ENCODE assay signal across 1 cellular context in the genomic region with DNA sequence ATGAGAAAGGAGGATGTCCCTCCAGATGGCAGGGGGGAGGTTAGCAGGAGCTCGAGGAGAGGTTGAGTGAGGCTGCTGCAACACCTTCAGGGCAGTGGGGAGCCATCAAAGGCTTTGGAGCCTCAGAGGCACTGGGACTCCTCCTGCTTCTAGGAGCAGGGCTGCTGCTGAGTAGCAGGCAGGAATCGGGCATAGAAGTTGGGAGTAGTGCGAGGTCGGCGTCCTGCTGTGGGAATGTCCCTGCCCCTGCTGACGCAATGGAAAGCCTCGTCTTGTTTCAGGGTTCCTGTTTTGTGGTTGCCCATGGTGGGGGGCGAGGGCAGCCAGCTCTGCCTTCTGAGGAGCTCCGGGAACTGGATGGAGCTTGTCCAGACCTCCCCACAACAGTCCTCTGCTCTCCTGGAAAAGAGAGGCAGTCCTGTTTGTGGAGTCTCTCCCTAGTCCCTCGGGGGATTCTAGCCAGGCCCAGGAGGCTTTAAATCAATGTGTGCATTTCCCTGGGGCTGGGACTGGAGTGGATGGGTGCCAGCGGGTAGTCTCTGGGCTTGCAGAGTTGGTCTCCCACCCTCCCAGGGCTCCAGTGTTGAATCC.
TF ChIP-seq lines count a peak whose summit lies in the region.

No MANE protein-coding gene starts in this region.

TF ChIP-seq in GM12878, 131 proteins besides CTCF, POLR2A, EP300 and RAD21 (continues in another document):
- TF ChIP-seq EED (IDR thresholded peaks at IDR 0.05; ENCODE audit: low read depth) (peak; percentile 94), CREM (IDR thresholded peaks at IDR 0.05; ENCODE audit: low read depth) (peak; percentile 90), ZNF217 (IDR thresholded peaks at IDR 0.05) (peak; percentile 64; the same call in 1 of the 2 replicates), MTA2 (IDR thresholded peaks at IDR 0.05; ENCODE audit: low read depth) (peak; percentile 77; the same call in 1 of the 2 replicates), ETV6 (conservative IDR thresholded peaks at IDR 0.05 in 1 of 2, IDR thresholded peaks at IDR 0.05 in 1 of 2; ENCODE audit: borderline replicate concordance in 1 of 2, low read depth in 1 of 2) (0 out of 4 replicates have a peak, but pooled peaks of 1 of the 2 experiments have one; percentile 17), SMAD1 (IDR thresholded peaks at IDR 0.05; ENCODE audit: low read depth, partially characterized antibody) (peak; percentile 49), NR2F1 (conservative IDR thresholded peaks at IDR 0.05) (peak; percentile 60), SPI1 (IDR thresholded peaks at IDR 0.05; ENCODE audit: borderline replicate concordance, insufficient read depth, low read depth, low read length) (peak; percentile 96), SMARCA5 (IDR thresholded peaks at IDR 0.05) (0 out of 2 replicates have a peak, but pooled peaks have one; percentile 11), SREBF2 (IDR thresholded peaks at IDR 0.05; ENCODE audit: low read length) (no peak), MEF2B (IDR thresholded peaks at IDR 0.05; ENCODE audit: partially characterized antibody, poor library complexity, severe bottlenecking) (no peak), DPF2 (IDR thresholded peaks at IDR 0.05) (peak; percentile 88), BCL11A (IDR thresholded peaks at IDR 0.05; ENCODE audit: low read depth, low read length) (peak; percentile 81), NR2C1 (IDR thresholded peaks at IDR 0.05) (no peak), CEBPB (IDR thresholded peaks at IDR 0.05; ENCODE audit: borderline replicate concordance in 1 of 2, low read depth in 2 of 2, low read length in 2 of 2) (0 out of 4 replicates have a peak, but pooled peaks of 1 of the 2 experiments have one; percentile 10), TBL1XR1 (IDR thresholded peaks at IDR 0.05; ENCODE audit: low read depth, low read length) (peak; percentile 77; the same call in 1 of the 2 replicates), POLR2AphosphoS5 (IDR thresholded peaks at IDR 0.05; ENCODE audit: low read length) (peak; percentile 82), BACH1 (IDR thresholded peaks at IDR 0.05; ENCODE audit: borderline replicate concordance) (peak; percentile 83), IKZF1 (conservative IDR thresholded peaks at IDR 0.05) (peak; percentile 98), POU2F2 (IDR thresholded peaks at IDR 0.05; ENCODE audit: borderline replicate concordance, low read depth, low read length) (peak; percentile 79), RELA (IDR thresholded peaks at IDR 0.05; ENCODE audit: borderline replicate concordance, partially characterized antibody) (peak; percentile 89), TCF12 (IDR thresholded peaks at IDR 0.05; ENCODE audit: low read depth, low read length) (peak; percentile 60), JUNB (IDR thresholded peaks at IDR 0.05) (peak; percentile 23; the same call in 1 of the 2 replicates), LARP7 (IDR thresholded peaks at IDR 0.05) (peak; percentile 30; the same call in 1 of the 2 replicates), RCOR1 (conservative IDR thresholded peaks at IDR 0.05; ENCODE audit: low read depth, low read length) (0 out of 2 replicates have a peak, but pooled peaks have one; percentile 61), BHLHE40 (IDR thresholded peaks at IDR 0.05; ENCODE audit: borderline replicate concordance in 1 of 2, low read depth in 2 of 2, low read length in 1 of 2) (peak; percentile 25 to 69; a peak in 1 of 4 replicates), GATAD2B (conservative IDR thresholded peaks at IDR 0.05; ENCODE audit: low read depth) (peak; percentile 78), IKZF2 (IDR thresholded peaks at IDR 0.05) (peak; percentile 94), SRF (IDR thresholded peaks at IDR 0.05; ENCODE audit: low read depth in 2 of 2, low read length in 2 of 2) (0 out of 4 replicates have a peak, but pooled peaks of 1 of the 2 experiments have one; percentile 31), TCF3 (IDR thresholded peaks at IDR 0.05; ENCODE audit: borderline replicate concordance, insufficient read depth, low read depth, low read length) (0 out of 2 replicates have a peak, but pooled peaks have one; percentile 62), CHD2 (IDR thresholded peaks at IDR 0.05; ENCODE audit: borderline replicate concordance, low read depth, low read length) (peak; percentile 78), RB1 (IDR thresholded peaks at IDR 0.05; ENCODE audit: borderline replicate concordance) (no peak), NBN (IDR thresholded peaks at IDR 0.05) (peak; percentile 68; the same call in 1 of the 2 replicates), ZBED1 (IDR thresholded peaks at IDR 0.05; ENCODE audit: borderline replicate concordance) (no peak)
- TF ChIP-seq, protein P1, sequence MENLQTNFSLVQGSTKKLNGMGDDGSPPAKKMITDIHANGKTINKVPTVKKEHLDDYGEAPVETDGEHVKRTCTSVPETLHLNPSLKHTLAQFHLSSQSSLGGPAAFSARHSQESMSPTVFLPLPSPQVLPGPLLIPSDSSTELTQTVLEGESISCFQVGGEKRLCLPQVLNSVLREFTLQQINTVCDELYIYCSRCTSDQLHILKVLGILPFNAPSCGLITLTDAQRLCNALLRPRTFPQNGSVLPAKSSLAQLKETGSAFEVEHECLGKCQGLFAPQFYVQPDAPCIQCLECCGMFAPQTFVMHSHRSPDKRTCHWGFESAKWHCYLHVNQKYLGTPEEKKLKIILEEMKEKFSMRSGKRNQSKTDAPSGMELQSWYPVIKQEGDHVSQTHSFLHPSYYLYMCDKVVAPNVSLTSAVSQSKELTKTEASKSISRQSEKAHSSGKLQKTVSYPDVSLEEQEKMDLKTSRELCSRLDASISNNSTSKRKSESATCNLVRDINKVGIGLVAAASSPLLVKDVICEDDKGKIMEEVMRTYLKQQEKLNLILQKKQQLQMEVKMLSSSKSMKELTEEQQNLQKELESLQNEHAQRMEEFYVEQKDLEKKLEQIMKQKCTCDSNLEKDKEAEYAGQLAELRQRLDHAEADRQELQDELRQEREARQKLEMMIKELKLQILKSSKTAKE (IDR thresholded peaks at IDR 0.05; ENCODE audit: low read depth, poor library complexity, severe bottlenecking) = peak; percentile 25
- TF ChIP-seq, protein P2, sequence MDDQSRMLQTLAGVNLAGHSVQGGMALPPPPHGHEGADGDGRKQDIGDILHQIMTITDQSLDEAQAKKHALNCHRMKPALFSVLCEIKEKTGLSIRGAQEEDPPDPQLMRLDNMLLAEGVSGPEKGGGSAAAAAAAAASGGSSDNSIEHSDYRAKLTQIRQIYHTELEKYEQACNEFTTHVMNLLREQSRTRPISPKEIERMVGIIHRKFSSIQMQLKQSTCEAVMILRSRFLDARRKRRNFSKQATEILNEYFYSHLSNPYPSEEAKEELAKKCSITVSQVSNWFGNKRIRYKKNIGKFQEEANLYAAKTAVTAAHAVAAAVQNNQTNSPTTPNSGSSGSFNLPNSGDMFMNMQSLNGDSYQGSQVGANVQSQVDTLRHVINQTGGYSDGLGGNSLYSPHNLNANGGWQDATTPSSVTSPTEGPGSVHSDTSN (IDR thresholded peaks at IDR 0.05; ENCODE audit: insufficient replicate concordance, low read depth, low read length) = no peak
- TF ChIP-seq, protein P3, sequence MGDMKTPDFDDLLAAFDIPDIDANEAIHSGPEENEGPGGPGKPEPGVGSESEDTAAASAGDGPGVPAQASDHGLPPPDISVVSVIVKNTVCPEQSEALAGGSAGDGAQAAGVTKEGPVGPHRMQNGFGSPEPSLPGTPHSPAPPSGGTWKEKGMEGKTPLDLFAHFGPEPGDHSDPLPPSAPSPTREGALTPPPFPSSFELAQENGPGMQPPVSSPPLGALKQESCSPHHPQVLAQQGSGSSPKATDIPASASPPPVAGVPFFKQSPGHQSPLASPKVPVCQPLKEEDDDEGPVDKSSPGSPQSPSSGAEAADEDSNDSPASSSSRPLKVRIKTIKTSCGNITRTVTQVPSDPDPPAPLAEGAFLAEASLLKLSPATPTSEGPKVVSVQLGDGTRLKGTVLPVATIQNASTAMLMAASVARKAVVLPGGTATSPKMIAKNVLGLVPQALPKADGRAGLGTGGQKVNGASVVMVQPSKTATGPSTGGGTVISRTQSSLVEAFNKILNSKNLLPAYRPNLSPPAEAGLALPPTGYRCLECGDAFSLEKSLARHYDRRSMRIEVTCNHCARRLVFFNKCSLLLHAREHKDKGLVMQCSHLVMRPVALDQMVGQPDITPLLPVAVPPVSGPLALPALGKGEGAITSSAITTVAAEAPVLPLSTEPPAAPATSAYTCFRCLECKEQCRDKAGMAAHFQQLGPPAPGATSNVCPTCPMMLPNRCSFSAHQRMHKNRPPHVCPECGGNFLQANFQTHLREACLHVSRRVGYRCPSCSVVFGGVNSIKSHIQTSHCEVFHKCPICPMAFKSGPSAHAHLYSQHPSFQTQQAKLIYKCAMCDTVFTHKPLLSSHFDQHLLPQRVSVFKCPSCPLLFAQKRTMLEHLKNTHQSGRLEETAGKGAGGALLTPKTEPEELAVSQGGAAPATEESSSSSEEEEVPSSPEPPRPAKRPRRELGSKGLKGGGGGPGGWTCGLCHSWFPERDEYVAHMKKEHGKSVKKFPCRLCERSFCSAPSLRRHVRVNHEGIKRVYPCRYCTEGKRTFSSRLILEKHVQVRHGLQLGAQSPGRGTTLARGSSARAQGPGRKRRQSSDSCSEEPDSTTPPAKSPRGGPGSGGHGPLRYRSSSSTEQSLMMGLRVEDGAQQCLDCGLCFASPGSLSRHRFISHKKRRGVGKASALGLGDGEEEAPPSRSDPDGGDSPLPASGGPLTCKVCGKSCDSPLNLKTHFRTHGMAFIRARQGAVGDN (IDR thresholded peaks at IDR 0.05) = peak; percentile 51; the same call in 1 of the 2 replicates
- TF ChIP-seq, protein P4, sequence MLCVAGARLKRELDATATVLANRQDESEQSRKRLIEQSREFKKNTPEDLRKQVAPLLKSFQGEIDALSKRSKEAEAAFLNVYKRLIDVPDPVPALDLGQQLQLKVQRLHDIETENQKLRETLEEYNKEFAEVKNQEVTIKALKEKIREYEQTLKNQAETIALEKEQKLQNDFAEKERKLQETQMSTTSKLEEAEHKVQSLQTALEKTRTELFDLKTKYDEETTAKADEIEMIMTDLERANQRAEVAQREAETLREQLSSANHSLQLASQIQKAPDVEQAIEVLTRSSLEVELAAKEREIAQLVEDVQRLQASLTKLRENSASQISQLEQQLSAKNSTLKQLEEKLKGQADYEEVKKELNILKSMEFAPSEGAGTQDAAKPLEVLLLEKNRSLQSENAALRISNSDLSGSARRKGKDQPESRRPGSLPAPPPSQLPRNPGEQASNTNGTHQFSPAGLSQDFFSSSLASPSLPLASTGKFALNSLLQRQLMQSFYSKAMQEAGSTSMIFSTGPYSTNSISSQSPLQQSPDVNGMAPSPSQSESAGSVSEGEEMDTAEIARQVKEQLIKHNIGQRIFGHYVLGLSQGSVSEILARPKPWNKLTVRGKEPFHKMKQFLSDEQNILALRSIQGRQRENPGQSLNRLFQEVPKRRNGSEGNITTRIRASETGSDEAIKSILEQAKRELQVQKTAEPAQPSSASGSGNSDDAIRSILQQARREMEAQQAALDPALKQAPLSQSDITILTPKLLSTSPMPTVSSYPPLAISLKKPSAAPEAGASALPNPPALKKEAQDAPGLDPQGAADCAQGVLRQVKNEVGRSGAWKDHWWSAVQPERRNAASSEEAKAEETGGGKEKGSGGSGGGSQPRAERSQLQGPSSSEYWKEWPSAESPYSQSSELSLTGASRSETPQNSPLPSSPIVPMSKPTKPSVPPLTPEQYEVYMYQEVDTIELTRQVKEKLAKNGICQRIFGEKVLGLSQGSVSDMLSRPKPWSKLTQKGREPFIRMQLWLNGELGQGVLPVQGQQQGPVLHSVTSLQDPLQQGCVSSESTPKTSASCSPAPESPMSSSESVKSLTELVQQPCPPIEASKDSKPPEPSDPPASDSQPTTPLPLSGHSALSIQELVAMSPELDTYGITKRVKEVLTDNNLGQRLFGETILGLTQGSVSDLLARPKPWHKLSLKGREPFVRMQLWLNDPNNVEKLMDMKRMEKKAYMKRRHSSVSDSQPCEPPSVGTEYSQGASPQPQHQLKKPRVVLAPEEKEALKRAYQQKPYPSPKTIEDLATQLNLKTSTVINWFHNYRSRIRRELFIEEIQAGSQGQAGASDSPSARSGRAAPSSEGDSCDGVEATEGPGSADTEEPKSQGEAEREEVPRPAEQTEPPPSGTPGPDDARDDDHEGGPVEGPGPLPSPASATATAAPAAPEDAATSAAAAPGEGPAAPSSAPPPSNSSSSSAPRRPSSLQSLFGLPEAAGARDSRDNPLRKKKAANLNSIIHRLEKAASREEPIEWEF (IDR thresholded peaks at IDR 0.05; ENCODE audit: insufficient replicate concordance, low read depth, low read length) = no peak
- TF ChIP-seq, protein P5, sequence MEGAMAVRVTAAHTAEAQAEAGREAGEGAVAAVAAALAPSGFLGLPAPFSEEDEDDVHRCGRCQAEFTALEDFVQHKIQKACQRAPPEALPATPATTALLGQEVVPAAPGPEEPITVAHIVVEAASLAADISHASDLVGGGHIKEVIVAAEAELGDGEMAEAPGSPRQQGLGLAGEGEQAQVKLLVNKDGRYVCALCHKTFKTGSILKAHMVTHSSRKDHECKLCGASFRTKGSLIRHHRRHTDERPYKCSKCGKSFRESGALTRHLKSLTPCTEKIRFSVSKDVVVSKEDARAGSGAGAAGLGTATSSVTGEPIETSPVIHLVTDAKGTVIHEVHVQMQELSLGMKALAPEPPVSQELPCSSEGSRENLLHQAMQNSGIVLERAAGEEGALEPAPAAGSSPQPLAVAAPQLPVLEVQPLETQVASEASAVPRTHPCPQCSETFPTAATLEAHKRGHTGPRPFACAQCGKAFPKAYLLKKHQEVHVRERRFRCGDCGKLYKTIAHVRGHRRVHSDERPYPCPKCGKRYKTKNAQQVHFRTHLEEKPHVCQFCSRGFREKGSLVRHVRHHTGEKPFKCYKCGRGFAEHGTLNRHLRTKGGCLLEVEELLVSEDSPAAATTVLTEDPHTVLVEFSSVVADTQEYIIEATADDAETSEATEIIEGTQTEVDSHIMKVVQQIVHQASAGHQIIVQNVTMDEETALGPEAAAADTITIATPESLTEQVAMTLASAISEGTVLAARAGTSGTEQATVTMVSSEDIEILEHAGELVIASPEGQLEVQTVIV (IDR thresholded peaks at IDR 0.05; ENCODE audit: borderline replicate concordance, partially characterized antibody) = no peak
- TF ChIP-seq, protein P6, sequence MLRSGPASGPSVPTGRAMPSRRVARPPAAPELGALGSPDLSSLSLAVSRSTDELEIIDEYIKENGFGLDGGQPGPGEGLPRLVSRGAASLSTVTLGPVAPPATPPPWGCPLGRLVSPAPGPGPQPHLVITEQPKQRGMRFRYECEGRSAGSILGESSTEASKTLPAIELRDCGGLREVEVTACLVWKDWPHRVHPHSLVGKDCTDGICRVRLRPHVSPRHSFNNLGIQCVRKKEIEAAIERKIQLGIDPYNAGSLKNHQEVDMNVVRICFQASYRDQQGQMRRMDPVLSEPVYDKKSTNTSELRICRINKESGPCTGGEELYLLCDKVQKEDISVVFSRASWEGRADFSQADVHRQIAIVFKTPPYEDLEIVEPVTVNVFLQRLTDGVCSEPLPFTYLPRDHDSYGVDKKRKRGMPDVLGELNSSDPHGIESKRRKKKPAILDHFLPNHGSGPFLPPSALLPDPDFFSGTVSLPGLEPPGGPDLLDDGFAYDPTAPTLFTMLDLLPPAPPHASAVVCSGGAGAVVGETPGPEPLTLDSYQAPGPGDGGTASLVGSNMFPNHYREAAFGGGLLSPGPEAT (IDR thresholded peaks at IDR 0.05; ENCODE audit: low read depth) = peak; percentile 88
